Comparison of ENCODE assay signal across 9 cellular contexts in genomic region chr2:97993926-97994325, GRCh38. TPM values are rescaled to one million over a fixed set of nuclear protein-coding genes. Genes with fewer than 3 reads are reported as not detected.
DNase-seq lines count a peak whose midpoint lies in the region; ATAC-seq and TF ChIP-seq lines count a peak whose summit lies in the region.
"Had no signal": no experiment of that assay in that cellular context is flagged by ENCODE, and none has a peak within 500 bp of the region (broad histone marks: within the 10 kb centered on the region; RNA-seq: fewer than 3 reads in every experiment).

No MANE protein-coding gene starts in this region.

- H3K9me3 ChIP-seq in DND-41 (ENCODE audit: insufficient read depth, low read length, severe bottlenecking), result no peaks in the 10 kb centered on the region

- ATAC-seq in DND-41 (ENCODE audit: insufficient read depth, low read depth), result no peak
- ATAC-seq in HG02623 (IDR thresholded peaks at IDR 0.05; ENCODE audit: unreplicated experiment), result no peak

- H3K4me2 ChIP-seq in DND-41 (ENCODE audit: insufficient read depth, low read length), result peak overlapping the region; percentile 95

- peak overlapping the region; percentile 69 for H3K27ac Mint-ChIP-seq in nephron progenitor cell

- no peak overlapping the region for H3K27ac ChIP-seq in DND-41 (ENCODE audit: low read length)

- H3K4me3 ChIP-seq in DND-41 (ENCODE audit: low read depth in 1 of 2, low read length in 2 of 2), result peak overlapping the region in 1 of 2 experiments; percentile 97; a peak in 2 of 4 replicates
- peak overlapping the region; percentile 93 for H3K4me3 ChIP-seq in NB4 (ENCODE audit: low read depth, low read length)
- H3K4me3 ChIP-seq in lower leg skin (ENCODE audit: low read depth, poor library complexity, severe bottlenecking), result no peak overlapping the region

- TF ChIP-seq CTCF in DND-41 (IDR thresholded peaks at IDR 0.05; ENCODE audit: borderline replicate concordance, extremely low read depth, low read length, poor library complexity, severe bottlenecking), result no peak
- TF ChIP-seq CTCF in NB4 (IDR thresholded peaks at IDR 0.05; ENCODE audit: low read depth, low read length), result no peak
- TF ChIP-seq CTCF in nephron progenitor cell (IDR thresholded peaks at IDR 0.05), result no peak
- TF ChIP-seq CTCF in lower leg skin (IDR thresholded peaks at IDR 0.05), result no peak

- H3K36me3 Mint-ChIP-seq in nephron progenitor cell (ENCODE audit: low read depth), result peaks cover 27% of the 10 kb centered on the region

- H2AFZ ChIP-seq in DND-41 (ENCODE audit: low read depth, low read length), result no peak overlapping the region

- no peaks in the 10 kb centered on the region for H3K27me3 ChIP-seq in DND-41 (ENCODE audit: insufficient read depth, low read length, poor library complexity)

- H3K27me3 Mint-ChIP-seq in nephron progenitor cell (ENCODE audit: low read depth, poor library complexity), result no peaks in the 10 kb centered on the region

- H3K9ac ChIP-seq in DND-41 (ENCODE audit: low read depth, low read length), result peak overlapping the region; percentile 86; the same call in 1 of the 2 replicates

- 38 to 39% methylated on average over 6 of the region's 6 CpGs for WGBS in lower leg skin, 2 donors

- H3K4me1 Mint-ChIP-seq in nephron progenitor cell, result peaks cover 40% of the 10 kb centered on the region

- H3K79me2 ChIP-seq in DND-41 (ENCODE audit: insufficient read depth, low read length), result peaks cover 65% of the 10 kb centered on the region

- TF ChIP-seq POLR2A in NB4 (IDR thresholded peaks at IDR 0.05; ENCODE audit: extremely low read depth, insufficient read length), result no peak
- no peak for TF ChIP-seq POLR2A in lower leg skin (IDR thresholded peaks at IDR 0.05)

- peaks cover 14% of the 10 kb centered on the region; the same call in 1 of the 2 replicates for H4K20me1 ChIP-seq in DND-41 (ENCODE audit: insufficient read depth, low read length)

- intact Hi-C loops in lower leg skin (cut with DNase I; ENCODE audit: low total_unique reads), result no loop called here

- DNase-seq in DND-41 (no peak), NB4 (ENCODE audit: low read depth) (peak; percentile 19), dermis blood vessel endothelial cell (peak; percentile 3), nephron progenitor cell (no peak), NCI-H2029 treated with DMSO at 0.1 percent for 48 hours (lab: John Stamatoyannopoulos, UW) (no peak), lower leg skin (ENCODE audit: low spot score in 2 of 2) (no peak)
- no peak for DNase-seq in stimulated activated CD4-positive, alpha-beta T cell treated with anti-CD3 and anti-CD28 coated beads, Interleukin-4, amount 100 ng/mL, for 1 hour
- DNase-seq: SIG-M5 had no signal

- H3K4me3 Mint-ChIP-seq in nephron progenitor cell, result peak overlapping the region; percentile 97

- H3K9me3 Mint-ChIP-seq in nephron progenitor cell, result peaks cover 11% of the 10 kb centered on the region

- peaks cover 33% of the 10 kb centered on the region for H3K4me1 ChIP-seq in DND-41 (ENCODE audit: insufficient read depth, low read length)

- H3K36me3 ChIP-seq in DND-41 (ENCODE audit: insufficient read depth, low read length), result no peaks in the 10 kb centered on the region

RNA-seq across cellular contexts. Expression of gene TMEM131, which starts 1.8 kb away (rescaled TPM):
- total RNA-seq in dermis blood vessel endothelial cell (22.3 and 30.9 TPM in 2 replicates), lower leg skin (10 to 100 TPM; 32.8 to 54.8 (median 41.2) TPM)

Comparison
In these comparisons a context has a peak if more than half of its experiments do, and no peak if none do; other contexts are left out.
1. DNase-seq: peak in NB4 (single experiment) and dermis blood vessel endothelial cell (single experiment); none in DND-41 (single experiment), nephron progenitor cell (single experiment), NCI-H2029 treated with DMSO at 0.1 percent for 48 hours (single experiment), stimulated activated CD4-positive, alpha-beta T cell treated with anti-CD3 and anti-CD28 coated beads, Interleukin-4, amount 100 ng/mL, for 1 hour (single experiment) and lower leg skin (0 of 2).